Comparison of ENCODE assay signal across 8 cellular contexts in the genomic region with DNA sequence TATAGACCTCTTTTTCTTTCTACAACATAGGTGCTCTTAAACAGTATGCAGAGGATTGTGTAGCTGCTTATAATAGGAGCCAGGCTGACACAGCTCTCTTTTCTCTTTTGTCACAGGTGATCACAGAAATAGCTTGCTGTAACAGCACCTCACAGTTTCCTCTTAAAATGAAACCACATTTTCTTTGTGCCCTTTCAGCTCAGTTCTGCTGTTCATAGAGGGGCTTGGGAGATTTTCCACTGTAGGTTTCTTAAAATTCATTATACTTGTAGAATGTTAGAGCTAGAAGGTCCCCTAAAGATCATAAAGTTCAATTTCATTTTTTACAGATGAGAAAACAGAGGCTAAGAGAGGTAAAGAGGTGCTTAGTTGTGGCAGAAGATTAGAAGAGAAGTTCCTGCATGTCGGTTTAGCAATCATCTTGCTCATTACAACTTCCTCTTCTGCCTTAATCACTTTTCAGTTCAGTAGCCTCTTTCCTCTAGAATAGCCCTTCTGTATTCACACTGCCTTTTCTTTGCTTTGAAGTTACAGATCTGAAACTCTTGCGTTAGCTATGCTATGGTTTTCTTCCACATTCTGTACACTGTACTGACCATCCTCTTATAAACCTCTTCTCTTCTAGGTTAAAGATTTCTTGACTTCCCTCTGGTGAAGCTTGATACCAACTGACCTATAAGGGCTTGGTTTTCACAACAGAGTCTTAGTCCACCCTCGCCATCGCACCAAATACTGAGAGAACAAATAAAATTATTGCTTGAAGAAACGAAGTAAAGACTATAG. TPM values are rescaled to one million over a fixed set of nuclear protein-coding genes. Genes with fewer than 3 reads are reported as not detected.
DNase-seq lines count a peak whose midpoint lies in the region; ATAC-seq lines count a peak whose summit lies in the region.

No MANE protein-coding gene starts in this region.

- H4K91ac ChIP-seq in trophoblast cell (ENCODE audit: low read depth, low read length): no peak overlapping the region

- peak overlapping the region; percentile 43 for H3K4me3 Mint-ChIP-seq in activated naive CD4-positive, alpha-beta T cell treated with anti-CD3 and anti-CD28 coated beads for 36 hours
- peak overlapping the region; percentile 71 for H3K4me3 Mint-ChIP-seq in T-helper 2 cell treated with Interferon-gamma antibody and Interleukin-4, amounts not matched to agents 5 μg/mL and 100 μg/mL, for 36 hours
- H3K4me3 Mint-ChIP-seq in stimulated activated naive CD8-positive, alpha-beta T cell treated with anti-CD3 and anti-CD28 coated beads, Interleukin-15, amount 100 ng/mL, for 72 hours: peak overlapping the region; percentile 66 to 75

- H3K14ac ChIP-seq in trophoblast cell (ENCODE audit: low read length): no peak overlapping the region

- intact Hi-C loops in activated naive CD4-positive, alpha-beta T cell treated with anti-CD3 and anti-CD28 coated beads for 36 hours (cut with micrococcal nuclease): loop anchor here (1.0 to 5.0 kb wide), 5 partner anchors 9 to 782 kb away; partner anchors contain the start of gene C21orf91

- no peak overlapping the region for H3K23ac ChIP-seq in trophoblast cell (ENCODE audit: low read length)

- H2BK5ac ChIP-seq in trophoblast cell (ENCODE audit: low read depth, low read length, poor library complexity): no peak overlapping the region

- peaks cover 2% of the 10 kb centered on the region for H3K9me3 Mint-ChIP-seq in activated naive CD4-positive, alpha-beta T cell treated with anti-CD3 and anti-CD28 coated beads for 36 hours
- H3K9me3 Mint-ChIP-seq in T-helper 2 cell treated with Interferon-gamma antibody and Interleukin-4, amounts not matched to agents 5 μg/mL and 100 μg/mL, for 36 hours: peaks cover 11% of the 10 kb centered on the region
- no peaks in the 10 kb centered on the region for H3K9me3 Mint-ChIP-seq in stimulated activated naive CD8-positive, alpha-beta T cell treated with anti-CD3 and anti-CD28 coated beads, Interleukin-15, amount 100 ng/mL, for 72 hours

- H3K27ac ChIP-seq in trophoblast cell (ENCODE audit: low read depth, low read length): no peak overlapping the region

- H3K4me3 ChIP-seq in trophoblast cell (ENCODE audit: low read depth, low read length): no peak overlapping the region

- no peaks in the 10 kb centered on the region for H3K79me2 ChIP-seq in trophoblast cell (ENCODE audit: control insufficient read depth, insufficient read depth, low read length, poor library complexity)

- no peak overlapping the region for H4K12ac ChIP-seq in trophoblast cell (ENCODE audit: low read depth, low read length)

- peak; percentile 68 for DNase-seq in activated naive CD4-positive, alpha-beta T cell treated with anti-CD3 and anti-CD28 coated beads for 36 hours
- no peak for DNase-seq in activated naive CD4-positive, alpha-beta T cell treated with Interleukin-2 at 50 U/mL for 16 hours
- DNase-seq in T-helper 2 cell treated with Interferon-gamma antibody and Interleukin-4, amounts not matched to agents 5 μg/mL and 100 μg/mL, for 36 hours (ENCODE audit: low spot score): peak; percentile 33
- DNase-seq in stimulated activated naive CD8-positive, alpha-beta T cell treated with anti-CD3 and anti-CD28 coated beads, Interleukin-15, amount 100 ng/mL, for 72 hours: no peak
- DNase-seq in trophoblast cell (no peak), HuH-7 (ENCODE audit: low spot score) (no peak), middle frontal gyrus (ENCODE audit: extremely low spot score, low spot score) (no peak)

- no peak overlapping the region for H2AK5ac ChIP-seq in trophoblast cell (ENCODE audit: low read length)

- no peaks in the 10 kb centered on the region for H3K27me3 Mint-ChIP-seq in activated naive CD4-positive, alpha-beta T cell treated with anti-CD3 and anti-CD28 coated beads for 36 hours (ENCODE audit: low read depth)
- H3K27me3 Mint-ChIP-seq in T-helper 2 cell treated with Interferon-gamma antibody and Interleukin-4, amounts not matched to agents 5 μg/mL and 100 μg/mL, for 36 hours (ENCODE audit: low read depth): no peaks in the 10 kb centered on the region
- no peaks in the 10 kb centered on the region for H3K27me3 Mint-ChIP-seq in stimulated activated naive CD8-positive, alpha-beta T cell treated with anti-CD3 and anti-CD28 coated beads, Interleukin-15, amount 100 ng/mL, for 72 hours

- H3K79me1 ChIP-seq in trophoblast cell (ENCODE audit: low read length): peaks cover 2% of the 10 kb centered on the region

- H3K9me3 ChIP-seq in trophoblast cell (ENCODE audit: insufficient read depth, low read depth, low read length): no peaks in the 10 kb centered on the region

- peaks cover 3 to 9% of the 10 kb centered on the region in 2 experiments for H3K4me1 ChIP-seq in trophoblast cell (ENCODE audit: control insufficient read depth in 1 of 2, insufficient read depth in 2 of 2, low read length in 2 of 2)

- no peak overlapping the region for H2BK12ac ChIP-seq in trophoblast cell (ENCODE audit: low read length)

- H3K36me3 Mint-ChIP-seq in activated naive CD4-positive, alpha-beta T cell treated with anti-CD3 and anti-CD28 coated beads for 36 hours (ENCODE audit: low read depth): peaks cover 23% of the 10 kb centered on the region
- H3K36me3 Mint-ChIP-seq in T-helper 2 cell treated with Interferon-gamma antibody and Interleukin-4, amounts not matched to agents 5 μg/mL and 100 μg/mL, for 36 hours (ENCODE audit: low read depth): peaks cover 71% of the 10 kb centered on the region

- H3K4me2 ChIP-seq in trophoblast cell (ENCODE audit: low read length): no peak overlapping the region

- H2AFZ ChIP-seq in trophoblast cell (ENCODE audit: insufficient read depth, low read length, poor library complexity): no peak overlapping the region

- H2BK120ac ChIP-seq in trophoblast cell (ENCODE audit: insufficient read depth, low read length, poor library complexity): no peak overlapping the region

- no peak overlapping the region for H3K18ac ChIP-seq in trophoblast cell (ENCODE audit: low read length)

- no peaks in the 10 kb centered on the region for H3K27me3 ChIP-seq in trophoblast cell (ENCODE audit: insufficient read depth, low read length)

- CTCF ChIA-PET in activated naive CD4-positive, alpha-beta T cell treated with anti-CD3 and anti-CD28 coated beads for 36 hours (lab: Charles Lee): interaction anchor here (1.1 to 5.3 kb wide), 7 partner anchors 11 to 120 kb away, joined by 3 to 30 read pairs (median 4); no protein-coding TSS in a partner anchor

- peak overlapping the region; percentile 91 for H3K27ac Mint-ChIP-seq in activated naive CD4-positive, alpha-beta T cell treated with anti-CD3 and anti-CD28 coated beads for 36 hours
- peak overlapping the region; percentile 95 for H3K27ac Mint-ChIP-seq in T-helper 2 cell treated with Interferon-gamma antibody and Interleukin-4, amounts not matched to agents 5 μg/mL and 100 μg/mL, for 36 hours
- peak overlapping the region; percentile 77 to 97 for H3K27ac Mint-ChIP-seq in stimulated activated naive CD8-positive, alpha-beta T cell treated with anti-CD3 and anti-CD28 coated beads, Interleukin-15, amount 100 ng/mL, for 72 hours

- no peak overlapping the region for H3K4ac ChIP-seq in trophoblast cell (ENCODE audit: low read depth, low read length)

- ATAC-seq in HG03097 (IDR thresholded peaks at IDR 0.05; ENCODE audit: low FRiP score, unreplicated experiment): peak; percentile 50
- peak; percentile 43 for ATAC-seq in stimulated activated naive CD8-positive, alpha-beta T cell treated with anti-CD3 and anti-CD28 coated beads, Interleukin-15, amount 100 ng/mL, for 72 hours

- peaks cover 3 to 8% of the 10 kb centered on the region in 2 experiments for H3K36me3 ChIP-seq in trophoblast cell (ENCODE audit: control insufficient read depth in 1 of 2, insufficient read depth in 2 of 2, low read length in 2 of 2)

- no peak overlapping the region for H3K9ac ChIP-seq in trophoblast cell (ENCODE audit: low read length)

- WGBS in trophoblast cell (ENCODE audit: extremely low coverage, insufficient coverage, insufficient read length): no CpG with 5 or more reads among the region's 5 CpGs

- H4K8ac ChIP-seq in trophoblast cell (ENCODE audit: low read depth, low read length): no peak overlapping the region

- peaks cover 98% of the 10 kb centered on the region for H3K4me1 Mint-ChIP-seq in activated naive CD4-positive, alpha-beta T cell treated with anti-CD3 and anti-CD28 coated beads for 36 hours (ENCODE audit: low read depth)
- H3K4me1 Mint-ChIP-seq in T-helper 2 cell treated with Interferon-gamma antibody and Interleukin-4, amounts not matched to agents 5 μg/mL and 100 μg/mL, for 36 hours (ENCODE audit: low read depth): peaks cover 92% of the 10 kb centered on the region
- peaks cover 98% of the 10 kb centered on the region for H3K4me1 Mint-ChIP-seq in stimulated activated naive CD8-positive, alpha-beta T cell treated with anti-CD3 and anti-CD28 coated beads, Interleukin-15, amount 100 ng/mL, for 72 hours

RNA-seq across cellular contexts. Expression of gene C21orf91, which starts 35.1 kb away (rescaled TPM):
- total RNA-seq in activated naive CD4-positive, alpha-beta T cell treated with anti-CD3 and anti-CD28 coated beads for 36 hours: 10 to 100 TPM; 25.6 to 25.8 TPM
- polyA plus RNA-seq in trophoblast cell (2013): 55.9 and 57.7 TPM in 2 replicates

Comparison
In these comparisons a context has a peak if more than half of its experiments do, and no peak if none do; other contexts are left out.
1. DNase-seq: peak in activated naive CD4-positive, alpha-beta T cell treated with anti-CD3 and anti-CD28 coated beads for 36 hours (single experiment) and T-helper 2 cell treated with Interferon-gamma antibody and Interleukin-4, amounts not matched to agents 5 μg/mL and 100 μg/mL, for 36 hours (single experiment); none in activated naive CD4-positive, alpha-beta T cell treated with Interleukin-2 at 50 U/mL for 16 hours (single experiment), stimulated activated naive CD8-positive, alpha-beta T cell treated with anti-CD3 and anti-CD28 coated beads, Interleukin-15, amount 100 ng/mL, for 72 hours (0 of 2), trophoblast cell (0 of 2), HuH-7 (single experiment) and middle frontal gyrus (single experiment).
2. Peak in every context shown above with its lines, with median percentiles within 50 percentile points of each other: H3K27ac Mint-ChIP-seq and H3K4me3 Mint-ChIP-seq.